19 cellular contexts compared by ENCODE assay signal in the genomic region with DNA sequence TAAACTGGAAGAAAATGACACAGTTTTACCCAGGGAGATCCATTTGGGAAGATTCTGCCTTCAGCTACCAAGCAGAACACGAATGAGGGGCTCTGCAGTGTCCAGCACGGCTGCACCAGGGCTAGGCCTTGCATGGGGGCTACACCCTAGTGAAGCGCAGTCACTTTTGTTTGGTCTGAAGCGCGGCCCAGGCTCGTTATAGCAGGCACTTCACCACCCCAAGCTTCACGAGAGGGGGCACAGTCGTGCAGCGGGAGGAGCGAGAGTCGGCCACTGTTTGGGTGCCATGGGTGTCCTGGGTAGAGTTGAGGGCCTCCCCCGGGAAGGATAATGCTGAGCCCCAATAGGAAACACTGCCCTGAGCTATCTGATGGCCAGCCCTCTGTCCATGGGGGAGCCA. TPM values are rescaled to one million over a fixed set of nuclear protein-coding genes. Genes with fewer than 3 reads are reported as not detected.
DNase-seq lines count a peak whose midpoint lies in the region; ATAC-seq and TF ChIP-seq lines count a peak whose summit lies in the region.
"Had no signal": no experiment of that assay in that cellular context is flagged by ENCODE, and none has a peak within 500 bp of the region (broad histone marks: within the 10 kb centered on the region; RNA-seq: fewer than 3 reads in every experiment).

No MANE protein-coding gene starts in this region.

- no peaks in the 10 kb centered on the region for H3K27me3 Mint-ChIP-seq in Calu3 (ENCODE audit: unreplicated experiment)
- H3K27me3 Mint-ChIP-seq in central memory CD8-positive, alpha-beta T cell = no peaks in the 10 kb centered on the region
- H3K27me3 Mint-ChIP-seq in nephron progenitor cell (ENCODE audit: low read depth, poor library complexity) = peaks cover 3% of the 10 kb centered on the region
- no peaks in the 10 kb centered on the region for H3K27me3 Mint-ChIP-seq in chondrocyte (ENCODE audit: low read depth)

- TF ChIP-seq CTCF in Calu3 (IDR thresholded peaks at IDR 0.05; ENCODE audit: unreplicated experiment) = no peak
- no peak for TF ChIP-seq CTCF in nephron progenitor cell (IDR thresholded peaks at IDR 0.05)
- no peak for TF ChIP-seq CTCF in chondrocyte (IDR thresholded peaks at IDR 0.05)

- H3K9me3 Mint-ChIP-seq in Calu3 (ENCODE audit: low read depth, unreplicated experiment) = no peaks in the 10 kb centered on the region
- no peaks in the 10 kb centered on the region for H3K9me3 Mint-ChIP-seq in central memory CD8-positive, alpha-beta T cell
- no peaks in the 10 kb centered on the region for H3K9me3 Mint-ChIP-seq in nephron progenitor cell
- no peaks in the 10 kb centered on the region for H3K9me3 Mint-ChIP-seq in chondrocyte (ENCODE audit: low read depth)

- H3K4me3 Mint-ChIP-seq in Calu3 (ENCODE audit: low read depth, unreplicated experiment) (peak overlapping the region; percentile 39), nephron progenitor cell (no peak overlapping the region), chondrocyte (ENCODE audit: unreplicated experiment) (no peak overlapping the region)
- H3K4me3 Mint-ChIP-seq in central memory CD8-positive, alpha-beta T cell = no peak overlapping the region

- DNase-seq in NCI-H1092 treated with DMSO at 0.1 percent for 48 hours (lab: John Stamatoyannopoulos, UW) (peak; percentile 22), NCI-H1092 (lab: John Stamatoyannopoulos, UW) (no peak), Calu3 (no peak), nephron progenitor cell (no peak), AG20443 (ENCODE audit: low spot score) (no peak), chondrocyte (ENCODE audit: low spot score) (no peak), GM03348 (ENCODE audit: low spot score) (no peak)
- no peak for DNase-seq in central memory CD8-positive, alpha-beta T cell (ENCODE audit: low spot score in 2 of 2)
- DNase-seq: 8988T; activated CD4-positive, alpha-beta T cell treated with anti-CD3 and anti-CD28 coated beads, Interleukin-2, amount 50 U/mL, for 48 hours; amygdala; MV-4-11; NCI-H524 treated with DMSO at 0.1 percent for 48 hours; Right ventricle myocardium superior; stimulated activated CD8-positive, alpha-beta memory T cell treated with anti-CD3 and anti-CD28 coated beads, Interleukin-4, amount 100 ng/mL, for 48 hours had no signal

- peak overlapping the region; percentile 45 for H3K27ac Mint-ChIP-seq in Calu3 (ENCODE audit: unreplicated experiment)
- peak overlapping the region; percentile 97 for H3K27ac Mint-ChIP-seq in central memory CD8-positive, alpha-beta T cell (ENCODE audit: low read depth)
- H3K27ac Mint-ChIP-seq in nephron progenitor cell = peak overlapping the region; percentile 95
- H3K27ac Mint-ChIP-seq in chondrocyte (ENCODE audit: unreplicated experiment) = no peak overlapping the region

- CTCF ChIA-PET in Calu3 (lab: Charles Lee) = interaction anchor here (1.3 to 1.5 kb wide), 2 partner anchors 17 to 23 kb away, joined by 3 to 4 read pairs; no protein-coding TSS in a partner anchor

- H3K36me3 Mint-ChIP-seq in Calu3 (ENCODE audit: insufficient read depth, unreplicated experiment) (peaks cover 22% of the 10 kb centered on the region), nephron progenitor cell (ENCODE audit: low read depth) (peaks cover 20% of the 10 kb centered on the region), chondrocyte (ENCODE audit: low read depth) (peaks cover 5% of the 10 kb centered on the region)
- H3K36me3 Mint-ChIP-seq in central memory CD8-positive, alpha-beta T cell (ENCODE audit: insufficient read depth) = peaks cover 40% of the 10 kb centered on the region

- BruUV-seq in Calu3 (replicated peaks; lab: Mats Ljungman, UMichigan) = no TSS peak

- peaks cover 54% of the 10 kb centered on the region for H3K4me1 Mint-ChIP-seq in Calu3 (ENCODE audit: low read depth, unreplicated experiment)
- H3K4me1 Mint-ChIP-seq in central memory CD8-positive, alpha-beta T cell = peaks cover 49% of the 10 kb centered on the region
- H3K4me1 Mint-ChIP-seq in nephron progenitor cell = peaks cover 38% of the 10 kb centered on the region
- H3K4me1 Mint-ChIP-seq in chondrocyte (ENCODE audit: low read depth) = peaks cover 22% of the 10 kb centered on the region

- intact Hi-C loops in Calu3 (cut with micrococcal nuclease; ENCODE audit: unreplicated experiment) = no loop called here

- no peak for ATAC-seq in central memory CD8-positive, alpha-beta T cell (replicated peaks; ENCODE audit: extremely low read depth, poor library complexity, severe bottlenecking)

RNA-seq across cellular contexts. Expression of a gene that starts 21.6 kb away (rescaled TPM):
- total RNA-seq in Calu3 (2022) = not detected in 2 replicates
- not detected in 3 replicates for total RNA-seq in chondrocyte
- total RNA-seq: liver, myocyte, pulmonary artery endothelial cell, Right ventricle myocardium superior, temporal lobe had no signal

RNA-seq across cellular contexts. Expression of a gene that starts 34.1 kb away (rescaled TPM):
- total RNA-seq in Calu3 (2022) (867 and 881 TPM in 2 replicates), chondrocyte (13.4 to 55.1 TPM (median 51.7 TPM) in 3 replicates)

RNA-seq across cellular contexts. Expression of a gene that starts 46.2 kb away (rescaled TPM):
- total RNA-seq in Calu3 (2022) (139 and 152 TPM in 2 replicates), chondrocyte (38.3 to 40.0 TPM (median 38.8 TPM) in 3 replicates)

RNA-seq across cellular contexts. Expression of a gene that starts 46.5 kb away (rescaled TPM):
- total RNA-seq in Calu3 (2022) (77.2 and 85.7 TPM in 2 replicates), chondrocyte (32.1 to 38.4 TPM (median 36.7 TPM) in 3 replicates)

Comparison
In these comparisons a context has a peak if more than half of its experiments do, and no peak if none do; other contexts are left out.
1. RNA of a gene that starts 34.1 kb away (total RNA-seq): 867 to 881 TPM in Calu3; 13.4 to 55.1 TPM in chondrocyte; every median in the first group is over 10 times any median in the second.